In genomic region chr14:75685910-75686309, GRCh38 we compare ENCODE assay signal across 9 cellular contexts.
"Had no signal": no experiment of that assay in that cellular context is flagged by ENCODE, and none has a peak within 500 bp of the region (broad histone marks: within the 10 kb centered on the region; RNA-seq: fewer than 3 reads in every experiment).

No MANE protein-coding gene starts in this region.

- H3K27ac Mint-ChIP-seq: HFFc6 had no signal

- H3K4me3 Mint-ChIP-seq: HFFc6 had no signal

- H3K9me3 Mint-ChIP-seq: HFFc6 had no signal

- H3K4me3 ChIP-seq: GM23248, HAP-1, K562 had no signal

- DNase-seq: GM23248, GOT3, H7, HFFc6, IMR-90, KG1 had no signal

- H3K9me3 ChIP-seq: HAP-1 had no signal

- H3K4me1 ChIP-seq: HAP-1 had no signal

- ATAC-seq: HCT116, K562 had no signal
